In genomic region chr18:79575891-79576685, GRCh38 we compare ENCODE assay signal across 9 cellular contexts.
DNase-seq lines count a peak whose midpoint lies in the region; ATAC-seq, FAIRE-seq and TF ChIP-seq lines count a peak whose summit lies in the region.
"Had no signal": no experiment of that assay in that cellular context is flagged by ENCODE, and none has a peak within 500 bp of the region (broad histone marks: within the 10 kb centered on the region; RNA-seq: fewer than 3 reads in every experiment).

No MANE protein-coding gene starts in this region.

- H2AFZ ChIP-seq in SK-N-SH (ENCODE audit: low read depth), result no peak overlapping the region

- DNase-seq in SK-N-SH (no peak), WERI-Rb-1 (peak; percentile 52), left ventricle myocardium inferior (peak; percentile 64), GM12892 (ENCODE audit: insufficient read length) (no peak)
- DNase-seq: AML-193 had no signal

- no peak for TF ChIP-seq POLR2A in GM12892 (IDR thresholded peaks at IDR 0.05; ENCODE audit: low read depth, low read length)

- no peak for TF ChIP-seq RAD21 in SK-N-SH (IDR thresholded peaks at IDR 0.05; ENCODE audit: low read length)

- no peak overlapping the region for H3K9ac ChIP-seq in SK-N-SH

- FAIRE-seq in GM12892 (lab: Jason Lieb, UNC), result no peak

- intact Hi-C loops in left ventricle myocardium inferior (cut with micrococcal nuclease), result no loop called here

- H3K9me2 ChIP-seq in SK-N-SH, result no peaks in the 10 kb centered on the region

- H3F3A ChIP-seq in SK-N-SH (replicated peaks; ENCODE audit: insufficient read depth), result no peaks in the 10 kb centered on the region

- ATAC-seq in SK-N-SH treated with all-trans-retinoic acid at 6 μM for 48 hours, result no peak; the same call in none of the 3 replicates
- no peak for ATAC-seq in GM21423 (IDR thresholded peaks at IDR 0.05; ENCODE audit: unreplicated experiment)
- no peak for ATAC-seq in GM19328 (IDR thresholded peaks at IDR 0.05; ENCODE audit: unreplicated experiment)

- peaks cover 98% of the 10 kb centered on the region for H3K27me3 ChIP-seq in SK-N-SH (ENCODE audit: insufficient read depth)
- H3K27me3 ChIP-seq in WERI-Rb-1 (ENCODE audit: insufficient read depth, low read depth, severe bottlenecking), result no peaks in the 10 kb centered on the region
- H3K27me3 ChIP-seq in left ventricle myocardium inferior (ENCODE audit: low read depth), result no peaks in the 10 kb centered on the region
- no peaks in the 10 kb centered on the region for H3K27me3 ChIP-seq in thymus (ENCODE audit: control insufficient read depth, insufficient read depth)

- H3K4me1 ChIP-seq in SK-N-SH (ENCODE audit: control insufficient read depth in 1 of 2, insufficient read depth in 2 of 2, low read depth in 1 of 2, low read length in 1 of 2) (peaks cover 0 to under 1% of the 10 kb centered on the region in 2 experiments; a peak in 1 of 4 replicates), left ventricle myocardium inferior (peaks cover 38% of the 10 kb centered on the region), thymus (ENCODE audit: control insufficient read depth, insufficient read depth, low read length) (no peaks in the 10 kb centered on the region)

- no peak for TF ChIP-seq CTCF in SK-N-SH (IDR thresholded peaks at IDR 0.05)
- no peak for TF ChIP-seq CTCF in WERI-Rb-1 (IDR thresholded peaks at IDR 0.05; ENCODE audit: low read depth, low read length)
- peak; percentile 28 for TF ChIP-seq CTCF in left ventricle myocardium inferior (IDR thresholded peaks at IDR 0.05; ENCODE audit: borderline replicate concordance)

- H3K27ac ChIP-seq in SK-N-SH (ENCODE audit: low read depth in 2 of 2, low read length in 1 of 2), result no peak overlapping the region
- H3K27ac ChIP-seq in WERI-Rb-1, result peak overlapping the region; percentile 69
- peak overlapping the region; percentile 76 for H3K27ac ChIP-seq in left ventricle myocardium inferior (replicated peaks)
- peak overlapping the region; percentile 68 for H3K27ac ChIP-seq in thymus (ENCODE audit: low read depth)

- H3K9me3 ChIP-seq in SK-N-SH (peaks cover 10% of the 10 kb centered on the region; the same call in 1 of the 2 replicates), WERI-Rb-1 (ENCODE audit: severe bottlenecking) (peaks cover 23% of the 10 kb centered on the region), left ventricle myocardium inferior (replicated peaks) (peaks cover 27% of the 10 kb centered on the region), thymus (ENCODE audit: control insufficient read depth) (peaks cover 10% of the 10 kb centered on the region)

- H3K36me3 ChIP-seq in SK-N-SH (replicated peaks in 1 of 2; ENCODE audit: control insufficient read depth in 1 of 2, insufficient read depth in 2 of 2, low read length in 1 of 2) (no peaks in the 10 kb centered on the region), WERI-Rb-1 (no peaks in the 10 kb centered on the region), left ventricle myocardium inferior (peaks cover 4% of the 10 kb centered on the region), thymus (ENCODE audit: control insufficient read depth, insufficient read depth) (no peaks in the 10 kb centered on the region)

- no peaks in the 10 kb centered on the region for H4K20me1 ChIP-seq in SK-N-SH (ENCODE audit: insufficient read depth)

- TF ChIP-seq EP300 in SK-N-SH (IDR thresholded peaks at IDR 0.05; ENCODE audit: borderline replicate concordance in 1 of 2, low read depth in 1 of 2, low read length in 1 of 2), result no peak

- H3K4me3 ChIP-seq in SK-N-SH (ENCODE audit: low read depth in 2 of 2, low read length in 1 of 2) (no peak overlapping the region), WERI-Rb-1 (ENCODE audit: low read depth, low read length) (no peak overlapping the region), left ventricle myocardium inferior (peak overlapping the region; percentile 22), thymus (ENCODE audit: low read length) (no peak overlapping the region)

- POLR2A ChIA-PET in SK-N-SH (lab: Yijun Ruan, JAX), result no interaction called here

- no peaks in the 10 kb centered on the region for H3K79me2 ChIP-seq in SK-N-SH (ENCODE audit: insufficient read depth)

- CTCF ChIA-PET in SK-N-SH (lab: Yijun Ruan, JAX), result interaction anchor here (1.4 kb wide), 1 partner anchor 8 kb away, joined by 4 read pairs; no protein-coding TSS in a partner anchor

- H3K4me2 ChIP-seq in SK-N-SH, result no peak overlapping the region

- WGBS in SK-N-SH (ENCODE audit: low lambda C conversion rate), result 16% methylated on average over 26 of the region's 44 CpGs
- WGBS in thymus, result 91% methylated on average over 44 of the region's 44 CpGs

TF ChIP-seq in SK-N-SH, 30 proteins besides CTCF, POLR2A, EP300 and RAD21:
- 0 out of 2 replicates have a peak, but pooled peaks have one; percentile 10 for TF ChIP-seq USF1 (IDR thresholded peaks at IDR 0.05; ENCODE audit: borderline replicate concordance, low read depth)
- no peak for TF ChIP-seq ZBTB33 (IDR thresholded peaks at IDR 0.05; ENCODE audit: borderline replicate concordance, low read depth)

TF ChIP-seq in SK-N-SH treated with all-trans-retinoic acid at 6 μM for 48 hours, 23 proteins besides CTCF, POLR2A, EP300 and RAD21:
- TF ChIP-seq GLIS3 (CRISPR knock-in tag; IDR thresholded peaks at IDR 0.05), result no peak
- no peak for TF ChIP-seq ZFP30 (CRISPR knock-in tag; IDR thresholded peaks at IDR 0.05)
- no peak for TF ChIP-seq ESRRG (CRISPR knock-in tag; IDR thresholded peaks at IDR 0.05)
- TF ChIP-seq TCF4 (CRISPR knock-in tag; IDR thresholded peaks at IDR 0.05; ENCODE audit: borderline replicate concordance), result no peak
- no peak for TF ChIP-seq ARNTL (CRISPR knock-in tag; IDR thresholded peaks at IDR 0.05; ENCODE audit: borderline replicate concordance, low read depth)
- TF ChIP-seq CSRNP3 (CRISPR knock-in tag; IDR thresholded peaks at IDR 0.05), result no peak
- no peak for TF ChIP-seq POU6F1 (CRISPR knock-in tag; IDR thresholded peaks at IDR 0.05; ENCODE audit: borderline replicate concordance, low read depth)
- TF ChIP-seq ZNF70 (CRISPR knock-in tag; IDR thresholded peaks at IDR 0.05), result no peak
- no peak for TF ChIP-seq ZFP3 (CRISPR knock-in tag; IDR thresholded peaks at IDR 0.05)
- TF ChIP-seq ZC3H10 (CRISPR knock-in tag; IDR thresholded peaks at IDR 0.05), result no peak

Comparison
In these comparisons a context has a peak if more than half of its experiments do, and no peak if none do; other contexts are left out.
1. DNase-seq: peak in WERI-Rb-1 (single experiment) and left ventricle myocardium inferior (single experiment); none in SK-N-SH (single experiment) and GM12892 (single experiment).
2. H3K27ac ChIP-seq: peak in WERI-Rb-1 (single experiment), left ventricle myocardium inferior (single experiment) and thymus (single experiment); none in SK-N-SH (0 of 2).